ENCODE assay signal across 27 cellular contexts in the genomic region with DNA sequence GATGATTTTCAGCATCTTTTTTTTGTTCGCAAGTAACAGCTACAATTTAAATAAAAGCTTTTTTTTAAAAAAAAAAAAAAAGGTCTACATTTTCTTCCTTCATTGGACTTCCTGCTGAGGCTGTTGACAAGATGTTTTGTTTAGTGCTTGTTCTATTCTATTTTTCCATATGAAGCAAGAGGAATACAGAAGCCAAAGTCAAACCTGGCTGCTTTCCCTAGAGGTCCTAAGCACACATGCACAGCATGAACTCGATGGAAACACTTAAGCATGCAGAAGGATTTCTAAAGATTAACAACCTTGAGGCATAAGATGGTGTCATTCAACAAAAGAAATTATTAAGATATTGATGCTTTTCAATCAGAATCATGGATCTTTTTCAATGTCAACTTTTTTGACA.
"Had no signal": no experiment of that assay in that cellular context is flagged by ENCODE, and none has a peak within 500 bp of the region (broad histone marks: within the 10 kb centered on the region; RNA-seq: fewer than 3 reads in every experiment).

No MANE protein-coding gene starts in this region.

- H3K27me3 Mint-ChIP-seq: activated CD8-positive, alpha-beta T cell treated with anti-CD3 and anti-CD28 coated beads for 36 hours; activated naive CD8-positive, alpha-beta T cell; central memory CD8-positive, alpha-beta T cell; dendritic cell treated with granulocyte-macrophage colony-stimulating factor and Interleukin-4, amounts not matched to agents 40 ng/mL and 50 ng/mL, for 4 days had no signal

- ATAC-seq: activated CD4-positive, CD25-positive, alpha-beta regulatory T cell treated with anti-CD3 and anti-CD28 coated beads, Interleukin-2, amount 50 U/mL, for 24 hours; activated CD8-positive, alpha-beta T cell treated with anti-CD3 and anti-CD28 coated beads for 36 hours; activated T-cell treated with anti-CD3 and anti-CD28 coated beads, Interleukin-2, amount 50 U/mL, for 4 hours; activated T-helper 17 cell treated with anti-CD3 and anti-CD28 coated beads, Interleukin-2, amount 50 U/mL, for 72 hours; esophagus mucosa; heart left ventricle had no signal

- DNase-seq: activated CD4-positive, alpha-beta T cell treated with anti-CD3 and anti-CD28 coated beads for 48 hours; activated CD4-positive, alpha-beta T cell treated with anti-CD3 and anti-CD28 coated beads, Interleukin-2, amount 50 U/mL, for 1 hour; activated CD4-positive, alpha-beta T cell treated with anti-CD3 and anti-CD28 coated beads, Interleukin-2, amount 50 U/mL, for 48 hours; activated CD8-positive, alpha-beta memory T cell treated with anti-CD3 and anti-CD28 coated beads for 24 hours; activated CD8-positive, alpha-beta T cell treated with anti-CD3 and anti-CD28 coated beads for 36 hours; activated effector memory CD4-positive, alpha-beta T cell treated with Interleukin-2 at 50 U/mL for 16 hours; activated gamma-delta T cell treated with Interleukin-2 at 50 U/mL for 16 hours; activated naive CD4-positive, alpha-beta T cell treated with anti-CD3 and anti-CD28 coated beads, Interleukin-2, amount 50 U/mL, for 16 hours; activated naive CD4-positive, alpha-beta T cell treated with Interleukin-2 at 50 U/mL for 16 hours; activated T-cell treated with anti-CD3 and anti-CD28 coated beads, Interleukin-2, amount 50 U/mL, for 4 hours; amniotic stem cell; anterior cingulate cortex; brain microvascular endothelial cell; dorsolateral prefrontal cortex; effector memory CD4-positive, alpha-beta T cell; endodermal cell; foreskin fibroblast; glutamatergic neuron; heart left ventricle; hypothalamus had no signal

- H3K4me1 ChIP-seq: heart left ventricle had no signal

- H3K27ac ChIP-seq: brain microvascular endothelial cell, coronary artery, heart left ventricle had no signal

- H3K4me3 Mint-ChIP-seq: activated CD8-positive, alpha-beta T cell treated with anti-CD3 and anti-CD28 coated beads for 36 hours; activated naive CD8-positive, alpha-beta T cell; activated T-cell treated with anti-CD3 and anti-CD28 coated beads, Interleukin-2, amount 50 U/mL, for 4 hours; activated T-helper 17 cell treated with anti-CD3 and anti-CD28 coated beads, Interleukin-2, amount 50 U/mL, for 72 hours; central memory CD8-positive, alpha-beta T cell; dendritic cell treated with granulocyte-macrophage colony-stimulating factor and Interleukin-4, amounts not matched to agents 40 ng/mL and 50 ng/mL, for 4 days; endodermal cell had no signal

- H3K36me3 ChIP-seq: brain microvascular endothelial cell, heart left ventricle had no signal

- H3K9me3 ChIP-seq: heart left ventricle had no signal

- H3K27ac Mint-ChIP-seq: activated CD8-positive, alpha-beta T cell treated with anti-CD3 and anti-CD28 coated beads for 36 hours; activated naive CD8-positive, alpha-beta T cell; activated T-helper 17 cell treated with anti-CD3 and anti-CD28 coated beads, Interleukin-2, amount 50 U/mL, for 72 hours; dendritic cell treated with granulocyte-macrophage colony-stimulating factor and Interleukin-4, amounts not matched to agents 40 ng/mL and 50 ng/mL, for 4 days had no signal

- H3K4me3 ChIP-seq: coronary artery, dorsolateral prefrontal cortex, heart left ventricle had no signal

- H3K27me3 ChIP-seq: brain microvascular endothelial cell, dorsolateral prefrontal cortex had no signal

- H3K36me3 Mint-ChIP-seq: activated naive CD8-positive, alpha-beta T cell had no signal

- H3K9me3 Mint-ChIP-seq: activated CD8-positive, alpha-beta T cell treated with anti-CD3 and anti-CD28 coated beads for 36 hours; activated T-cell treated with anti-CD3 and anti-CD28 coated beads, Interleukin-2, amount 50 U/mL, for 4 hours; dendritic cell treated with granulocyte-macrophage colony-stimulating factor and Interleukin-4, amounts not matched to agents 40 ng/mL and 50 ng/mL, for 4 days; endodermal cell had no signal

- H3K4me1 Mint-ChIP-seq: activated T-helper 17 cell treated with anti-CD3 and anti-CD28 coated beads, Interleukin-2, amount 50 U/mL, for 72 hours; central memory CD8-positive, alpha-beta T cell had no signal
